ENCODE assay signal across 15 cellular contexts in genomic region chr10:104321226-104321625, GRCh38. TPM values are rescaled to one million over a fixed set of nuclear protein-coding genes. Genes with fewer than 3 reads are reported as not detected.
DNase-seq lines count a peak whose midpoint lies in the region; ATAC-seq and TF ChIP-seq lines count a peak whose summit lies in the region.
"Had no signal": no experiment of that assay in that cellular context is flagged by ENCODE, and none has a peak within 500 bp of the region (broad histone marks: within the 10 kb centered on the region; RNA-seq: fewer than 3 reads in every experiment).

No MANE protein-coding gene starts in this region.

- peaks cover 79 to 87% (median 87%) of the 10 kb centered on the region in 3 donors for H3K4me1 Mint-ChIP-seq in CD8-positive, alpha-beta memory T cell

- H3K4me1 ChIP-seq in CD8-positive, alpha-beta memory T cell (ENCODE audit: insufficient read depth, low read length), result peaks cover 83% of the 10 kb centered on the region
- peaks cover 53 to 100% (median 99%) of the 10 kb centered on the region in 12 donors for H3K4me1 ChIP-seq in heart left ventricle
- H3K4me1 ChIP-seq in trophoblast cell (ENCODE audit: control insufficient read depth in 1 of 2, insufficient read depth in 2 of 2, low read length in 2 of 2), result peaks cover 0 to 12% of the 10 kb centered on the region in 2 experiments

- peaks cover 0 to 26% (median 1%) of the 10 kb centered on the region in 3 donors for H3K36me3 Mint-ChIP-seq in CD8-positive, alpha-beta memory T cell

- WGBS in heart left ventricle, 4 donors, result 23 to 41% (median 37%) methylated on average over 2 to 6 of the region's 6 CpGs
- WGBS in trophoblast cell (ENCODE audit: extremely low coverage, insufficient coverage, insufficient read length), result no CpG with 5 or more reads among the region's 6 CpGs

- no peak for TF ChIP-seq CTCF in RWPE1 (conservative IDR thresholded peaks at IDR 0.05; ENCODE audit: low read depth)
- TF ChIP-seq CTCF in heart left ventricle (IDR thresholded peaks at IDR 0.05), result no peak

- CTCF ChIA-PET in CD8-positive, alpha-beta memory T cell (lab: Charles Lee), result interaction anchor here (1.5 to 2.8 kb wide), 5 partner anchors 9 to 47 kb away, joined by 4 to 23 read pairs (median 6); partner anchors contain the start of gene CFAP58
- CTCF ChIA-PET in RWPE1 (lab: Yijun Ruan, JAX), result interaction anchor here (0.6 to 2.3 kb wide), 8 partner anchors 8 to 47 kb away, joined by 3 to 14 read pairs (median 4); partner anchors contain the start of gene ITPRIP

- no peak overlapping the region for H2AK5ac ChIP-seq in trophoblast cell (ENCODE audit: low read length)

- POLR2A ChIA-PET in CD8-positive, alpha-beta memory T cell (lab: Charles Lee), result interaction anchor here (0.5 to 1.6 kb wide), 2 partner anchors 16 to 33 kb away, joined by 4 to 5 read pairs; partner anchors contain the start of gene ITPRIP
- POLR2A ChIA-PET in RWPE1 (lab: Yijun Ruan, JAX; ENCODE audit: low non-redundant PET), result interaction anchor here (1.3 kb wide), 1 partner anchor 9 kb away, joined by 7 read pairs; no protein-coding TSS in a partner anchor

- no peak overlapping the region for H3K23ac ChIP-seq in trophoblast cell (ENCODE audit: low read length)

- ATAC-seq in heart left ventricle (peak; percentile 13 to 49 (median 18)), GM21423 (IDR thresholded peaks at IDR 0.05; ENCODE audit: unreplicated experiment) (no peak), GM18505 (IDR thresholded peaks at IDR 0.05; ENCODE audit: unreplicated experiment) (no peak), GM18867 (IDR thresholded peaks at IDR 0.05; ENCODE audit: unreplicated experiment) (no peak)

- no peak overlapping the region for H2BK120ac ChIP-seq in trophoblast cell (ENCODE audit: insufficient read depth, low read length, poor library complexity)

- H4K8ac ChIP-seq in trophoblast cell (ENCODE audit: low read depth, low read length), result no peak overlapping the region

- H3K27ac Mint-ChIP-seq in CD8-positive, alpha-beta memory T cell, result peak overlapping the region in 7 of 8 donors; percentile 14 to 96 (median 91)

- H3K79me1 ChIP-seq in trophoblast cell (ENCODE audit: low read length), result no peaks in the 10 kb centered on the region

- no peak overlapping the region for H3K9ac ChIP-seq in trophoblast cell (ENCODE audit: low read length)

- H2AFZ ChIP-seq in trophoblast cell (ENCODE audit: insufficient read depth, low read length, poor library complexity), result no peak overlapping the region

- peaks cover 8% of the 10 kb centered on the region for H3K79me2 ChIP-seq in trophoblast cell (ENCODE audit: control insufficient read depth, insufficient read depth, low read length, poor library complexity)

- DNase-seq in CD8-positive, alpha-beta memory T cell, result no peak
- DNase-seq in RWPE1 (ENCODE audit: low spot score) (no peak), heart left ventricle (peak in 3 of 5 donors; percentile 60 to 81 (median 62)), trophoblast cell (no peak), iPS-NIHi7 (ENCODE audit: extremely low spot score) (no peak)
- DNase-seq: foreskin fibroblast, kidney glomerular epithelial cell, NCI-H1436, NCI-H524 had no signal

- peak overlapping the region; percentile 7 for H3K4ac ChIP-seq in trophoblast cell (ENCODE audit: low read depth, low read length)

- no peak overlapping the region for H4K12ac ChIP-seq in trophoblast cell (ENCODE audit: low read depth, low read length)

- no peak overlapping the region for H3K4me2 ChIP-seq in trophoblast cell (ENCODE audit: low read length)

- intact Hi-C loops in heart left ventricle (cut with DNase I), result no loop called here

- H4K91ac ChIP-seq in trophoblast cell (ENCODE audit: low read depth, low read length), result no peak overlapping the region

- H2BK12ac ChIP-seq in trophoblast cell (ENCODE audit: low read length), result no peak overlapping the region

- TF ChIP-seq POLR2A in heart left ventricle (IDR thresholded peaks at IDR 0.05), result no peak
- TF ChIP-seq POLR2A in GM18505 (IDR thresholded peaks at IDR 0.05; ENCODE audit: borderline replicate concordance, extremely low read depth, insufficient read depth, insufficient read length), result no peak

- H3K4me3 Mint-ChIP-seq in CD8-positive, alpha-beta memory T cell, result peak overlapping the region in 4 of 7 donors; percentile 2 to 80 (median 72)
- H3K4me3 Mint-ChIP-seq: neural crest cell had no signal

- no peak overlapping the region for H3K27ac ChIP-seq in CD8-positive, alpha-beta memory T cell (ENCODE audit: low read depth, low read length)
- H3K27ac ChIP-seq in RWPE1, result peak overlapping the region; percentile 99
- peak overlapping the region; percentile 6 to 100 (median 99) for H3K27ac ChIP-seq in heart left ventricle
- no peak overlapping the region for H3K27ac ChIP-seq in trophoblast cell (ENCODE audit: low read depth, low read length)

- peaks cover 0 to 2% of the 10 kb centered on the region in 2 donors for H3K27me3 Mint-ChIP-seq in CD8-positive, alpha-beta memory T cell

- H2BK5ac ChIP-seq in trophoblast cell (ENCODE audit: low read depth, low read length, poor library complexity), result no peak overlapping the region

- H3K9me3 Mint-ChIP-seq in CD8-positive, alpha-beta memory T cell, result no peaks in the 10 kb centered on the region
- H3K9me3 Mint-ChIP-seq: neural crest cell had no signal

- H3K9me3 ChIP-seq in CD8-positive, alpha-beta memory T cell (ENCODE audit: low read length), result no peaks in the 10 kb centered on the region
- H3K9me3 ChIP-seq in heart left ventricle (no peaks in the 10 kb centered on the region), trophoblast cell (ENCODE audit: insufficient read depth, low read depth, low read length) (no peaks in the 10 kb centered on the region)
- H3K9me3 ChIP-seq: ascending aorta had no signal

- no peak overlapping the region for H3K14ac ChIP-seq in trophoblast cell (ENCODE audit: low read length)

- H3K18ac ChIP-seq in trophoblast cell (ENCODE audit: low read length), result no peak overlapping the region

- H3K36me3 ChIP-seq in CD8-positive, alpha-beta memory T cell (ENCODE audit: insufficient read depth, low read length), result no peaks in the 10 kb centered on the region
- peaks cover 0 to 28% (median 0%) of the 10 kb centered on the region in 9 donors for H3K36me3 ChIP-seq in heart left ventricle
- H3K36me3 ChIP-seq in trophoblast cell (ENCODE audit: control insufficient read depth in 1 of 2, insufficient read depth in 2 of 2, low read length in 2 of 2), result peaks cover 9 to 13% of the 10 kb centered on the region in 2 experiments

- no peak overlapping the region for H3K4me3 ChIP-seq in CD8-positive, alpha-beta memory T cell (ENCODE audit: low read length)
- no peak overlapping the region for H3K4me3 ChIP-seq in heart left ventricle
- no peak overlapping the region for H3K4me3 ChIP-seq in trophoblast cell (ENCODE audit: low read depth, low read length)
- H3K4me3 ChIP-seq: ascending aorta had no signal

- H3K27me3 ChIP-seq in CD8-positive, alpha-beta memory T cell (ENCODE audit: insufficient read depth, low read length, poor library complexity, severe bottlenecking), result no peaks in the 10 kb centered on the region
- H3K27me3 ChIP-seq in heart left ventricle, result no peaks in the 10 kb centered on the region
- H3K27me3 ChIP-seq in trophoblast cell (ENCODE audit: insufficient read depth, low read length), result no peaks in the 10 kb centered on the region
- H3K27me3 ChIP-seq: ascending aorta had no signal

RNA-seq across cellular contexts. Expression of gene ITPRIP, which starts 17.0 kb away (rescaled TPM):
- 10 to 100 TPM; 12.8 to 13.1 TPM for total RNA-seq in CD8-positive, alpha-beta memory T cell
- 23.1 TPM for polyA plus RNA-seq in CD8-positive, alpha-beta memory T cell
- total RNA-seq in heart left ventricle, result 10 to 100 TPM; 18.4 to 90.2 (median 27.7) TPM
- polyA plus RNA-seq in heart left ventricle, result 10 to 100 TPM; 19.3 to 70.0 TPM
- 15.6 and 16.0 TPM in 2 replicates for polyA plus RNA-seq in trophoblast cell (2013)

RNA-seq across cellular contexts. Expression of gene CFAP58, which starts 32.4 kb away (rescaled TPM):
- total RNA-seq in CD8-positive, alpha-beta memory T cell, result under 1 TPM in 1 of 2 experiments, not detected in 1; 0.07 TPM
- polyA plus RNA-seq in CD8-positive, alpha-beta memory T cell, result not detected
- total RNA-seq in heart left ventricle, result 1 to 10 TPM; 1.2 to 4.9 (median 3.2) TPM
- polyA plus RNA-seq in heart left ventricle, result 1 to 10 TPM in 1 of 2 donors, under 1 TPM in 1; 0.62 to 2.2 TPM
- 0.68 and 0.77 TPM in 2 replicates for polyA plus RNA-seq in trophoblast cell (2013)
- total RNA-seq: ascending aorta had no signal

RNA-seq across cellular contexts. Expression of gene GSTO2, which starts 52.2 kb away (rescaled TPM):
- total RNA-seq in CD8-positive, alpha-beta memory T cell, result 1 to 10 TPM in 1 of 2 experiments, under 1 TPM in 1; 0.93 to 1.1 TPM
- polyA plus RNA-seq in CD8-positive, alpha-beta memory T cell, result 0.60 TPM
- total RNA-seq in heart left ventricle, result 1 to 10 TPM in 2 of 9 donors, under 1 TPM in 7; 0.59 to 1.9 (median 0.94) TPM
- under 1 TPM; 0.46 to 0.61 TPM for polyA plus RNA-seq in heart left ventricle
- 1.3 TPM in 2 replicates for polyA plus RNA-seq in trophoblast cell (2013)
- total RNA-seq: ascending aorta, skeletal muscle tissue had no signal

Comparison
In these comparisons a context has a peak if more than half of its experiments do, and no peak if none do; other contexts are left out.
1. DNase-seq: peak in heart left ventricle (3 of 5); none in CD8-positive, alpha-beta memory T cell (0 of 5), RWPE1 (single experiment), trophoblast cell (0 of 2) and iPS-NIHi7 (single experiment).
2. H3K27ac ChIP-seq: peak in RWPE1 (single experiment) and heart left ventricle (12 of 12); none in CD8-positive, alpha-beta memory T cell (single experiment) and trophoblast cell (single experiment).
3. ATAC-seq: peak in heart left ventricle (4 of 4); none in GM21423 (single experiment), GM18505 (single experiment) and GM18867 (single experiment).